In genomic region chr6:31619805-31620585, GRCh38 we compare ENCODE assay signal across 1 cellular context.
TF ChIP-seq lines count a peak whose summit lies in the region.

No MANE protein-coding gene starts in this region.

TF ChIP-seq in HepG2, 621 proteins besides CTCF, POLR2A, EP300 and RAD21 (continued from another document and continues in another):
- TF ChIP-seq ZNF24 (IDR thresholded peaks at IDR 0.05) (no peak), ATRX (CRISPR knock-in tag; IDR thresholded peaks at IDR 0.05; ENCODE audit: borderline replicate concordance) (no peak), MYC (CRISPR knock-in tag; IDR thresholded peaks at IDR 0.05; ENCODE audit: borderline replicate concordance) (peak; percentile 54; the same call in 1 of the 2 replicates), GRHL1 (CRISPR knock-in tag; conservative IDR thresholded peaks at IDR 0.05) (no peak), TRIM22 (IDR thresholded peaks at IDR 0.05) (no peak), HNF4G (IDR thresholded peaks at IDR 0.05; ENCODE audit: borderline replicate concordance, low read depth, low read length) (no peak), HNF4G (CRISPR knock-in tag; IDR thresholded peaks at IDR 0.05; ENCODE audit: borderline replicate concordance, low read depth) (no peak), ZNF607 (CRISPR knock-in tag; IDR thresholded peaks at IDR 0.05; ENCODE audit: borderline replicate concordance) (peak; percentile 59; the same call in 1 of the 2 replicates), SNAPC4 (CRISPR knock-in tag; IDR thresholded peaks at IDR 0.05) (peak; percentile 99), KDM6A (CRISPR knock-in tag; IDR thresholded peaks at IDR 0.05; ENCODE audit: low read depth) (no peak), ARHGAP35 (CRISPR knock-in tag; IDR thresholded peaks at IDR 0.05; ENCODE audit: borderline replicate concordance) (0 out of 2 replicates have a peak, but pooled peaks have one; percentile 35), RXRA (CRISPR knock-in tag; IDR thresholded peaks at IDR 0.05) (peak; percentile 65), ZNF761 (CRISPR knock-in tag; conservative IDR thresholded peaks at IDR 0.05) (0 out of 2 replicates have a peak, but pooled peaks have one; percentile 19), JUND (CRISPR knock-in tag; IDR thresholded peaks at IDR 0.05) (no peak), ZBTB7A (CRISPR knock-in tag; IDR thresholded peaks at IDR 0.05) (no peak), CBX5 (CRISPR knock-in tag; IDR thresholded peaks at IDR 0.05; ENCODE audit: borderline replicate concordance) (peak; percentile 72; the same call in 1 of the 2 replicates), CREM (IDR thresholded peaks at IDR 0.05) (peak; percentile 92), CREM (CRISPR knock-in tag; IDR thresholded peaks at IDR 0.05) (no peak), E2F1 (CRISPR knock-in tag; IDR thresholded peaks at IDR 0.05) (peak; percentile 89), CEBPG (CRISPR knock-in tag; IDR thresholded peaks at IDR 0.05) (peak; percentile 9; the same call in 1 of the 2 replicates), ZNF547 (CRISPR knock-in tag; IDR thresholded peaks at IDR 0.05) (no peak; the same call in 1 of the 2 replicates), GPBP1L1 (CRISPR knock-in tag; IDR thresholded peaks at IDR 0.05) (no peak), MXI1 (IDR thresholded peaks at IDR 0.05; ENCODE audit: borderline replicate concordance, low read depth, low read length) (peak; percentile 73; the same call in 1 of the 3 replicates), NR2F2 (IDR thresholded peaks at IDR 0.05; ENCODE audit: borderline replicate concordance, low read depth) (no peak), PBX2 (CRISPR knock-in tag; IDR thresholded peaks at IDR 0.05) (no peak), ZNF589 (CRISPR knock-in tag; conservative IDR thresholded peaks at IDR 0.05) (0 out of 2 replicates have a peak, but pooled peaks have one; percentile 35), NAIF1 (CRISPR knock-in tag; IDR thresholded peaks at IDR 0.05; ENCODE audit: borderline replicate concordance) (peak; percentile 91), TP53 (CRISPR knock-in tag; conservative IDR thresholded peaks at IDR 0.05) (no peak), AKAP8 (CRISPR knock-in tag; IDR thresholded peaks at IDR 0.05) (peak; percentile 72; the same call in 1 of the 2 replicates), NCOA2 (CRISPR knock-in tag; IDR thresholded peaks at IDR 0.05) (peak; percentile 34; the same call in 1 of the 2 replicates), SRY (CRISPR knock-in tag; IDR thresholded peaks at IDR 0.05) (peak; percentile 76), MIXL1 (CRISPR knock-in tag; IDR thresholded peaks at IDR 0.05) (0 out of 2 replicates have a peak, but pooled peaks have one; percentile 33), DDIT3 (CRISPR knock-in tag; IDR thresholded peaks at IDR 0.05) (no peak), ZNF777 (CRISPR knock-in tag; IDR thresholded peaks at IDR 0.05) (peak; percentile 43; the same call in 1 of the 2 replicates), ZNF782 (CRISPR knock-in tag; IDR thresholded peaks at IDR 0.05; ENCODE audit: borderline replicate concordance) (peak; percentile 87; the same call in 1 of the 2 replicates), ZNF160 (CRISPR knock-in tag; IDR thresholded peaks at IDR 0.05) (no peak), TRAFD1 (CRISPR knock-in tag; IDR thresholded peaks at IDR 0.05; ENCODE audit: borderline replicate concordance) (no peak; the same call in 1 of the 2 replicates), ZSCAN22 (CRISPR knock-in tag; IDR thresholded peaks at IDR 0.05) (no peak), ZNF326 (CRISPR knock-in tag; IDR thresholded peaks at IDR 0.05; ENCODE audit: borderline replicate concordance) (no peak), HMGXB4 (CRISPR knock-in tag; IDR thresholded peaks at IDR 0.05; ENCODE audit: borderline replicate concordance in 1 of 2, low read depth in 1 of 2) (no peak; a peak in 1 of 4 replicates), GPN1 (CRISPR knock-in tag; IDR thresholded peaks at IDR 0.05; ENCODE audit: borderline replicate concordance) (no peak), KLF9 (CRISPR knock-in tag; IDR thresholded peaks at IDR 0.05; ENCODE audit: low read depth) (peak; percentile 74; the same call in 1 of the 2 replicates), CEBPZ (IDR thresholded peaks at IDR 0.05; ENCODE audit: low read length) (no peak), MBD4 (IDR thresholded peaks at IDR 0.05; ENCODE audit: borderline replicate concordance, low read length) (no peak)
